ENCODE assay signal across 2 cellular contexts in the genomic region with DNA sequence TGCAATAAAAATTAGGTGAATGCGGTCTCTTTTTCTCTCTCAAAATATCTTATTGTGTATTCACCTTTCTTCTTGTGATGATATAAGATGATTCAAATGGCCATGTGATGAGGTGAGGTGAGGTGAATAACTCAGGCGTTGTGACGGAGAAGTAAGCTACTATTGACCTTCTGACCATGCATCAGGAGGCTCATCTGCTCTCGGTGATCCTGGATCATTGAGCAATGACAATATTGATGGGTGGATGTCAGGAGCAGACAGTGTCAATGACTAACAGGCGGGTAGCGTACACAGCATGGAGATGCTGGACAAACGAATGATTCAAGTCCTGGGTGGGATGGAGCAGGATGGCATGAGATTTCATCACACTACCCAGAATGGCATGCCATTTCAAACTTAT.
TF ChIP-seq lines count a peak whose summit lies in the region.

No MANE protein-coding gene starts in this region.

TF ChIP-seq in GM12878, 131 proteins besides CTCF, POLR2A, EP300 and RAD21:
- TF ChIP-seq EGR1 (IDR thresholded peaks at IDR 0.05; ENCODE audit: borderline replicate concordance in 1 of 2, low read depth in 2 of 2, low read length in 2 of 2) (no peak), STAT3 (IDR thresholded peaks at IDR 0.05; ENCODE audit: low read depth, low read length) (no peak), LARP7 (IDR thresholded peaks at IDR 0.05) (no peak), CHD1 (IDR thresholded peaks at IDR 0.05; ENCODE audit: low read depth, low read length) (no peak), HDGF (IDR thresholded peaks at IDR 0.05) (no peak), SIN3A (IDR thresholded peaks at IDR 0.05; ENCODE audit: low read depth, low read length) (no peak), JUNB (IDR thresholded peaks at IDR 0.05) (no peak), TCF7 (IDR thresholded peaks at IDR 0.05; ENCODE audit: borderline replicate concordance) (no peak), BCL11A (IDR thresholded peaks at IDR 0.05; ENCODE audit: low read depth, low read length) (no peak), CHD2 (IDR thresholded peaks at IDR 0.05; ENCODE audit: borderline replicate concordance, low read depth, low read length) (no peak), ZBED1 (IDR thresholded peaks at IDR 0.05; ENCODE audit: borderline replicate concordance) (no peak), MEF2A (IDR thresholded peaks at IDR 0.05; ENCODE audit: insufficient read depth, low read depth, low read length) (no peak), SMARCA5 (IDR thresholded peaks at IDR 0.05) (no peak)
- TF ChIP-seq, protein P1, sequence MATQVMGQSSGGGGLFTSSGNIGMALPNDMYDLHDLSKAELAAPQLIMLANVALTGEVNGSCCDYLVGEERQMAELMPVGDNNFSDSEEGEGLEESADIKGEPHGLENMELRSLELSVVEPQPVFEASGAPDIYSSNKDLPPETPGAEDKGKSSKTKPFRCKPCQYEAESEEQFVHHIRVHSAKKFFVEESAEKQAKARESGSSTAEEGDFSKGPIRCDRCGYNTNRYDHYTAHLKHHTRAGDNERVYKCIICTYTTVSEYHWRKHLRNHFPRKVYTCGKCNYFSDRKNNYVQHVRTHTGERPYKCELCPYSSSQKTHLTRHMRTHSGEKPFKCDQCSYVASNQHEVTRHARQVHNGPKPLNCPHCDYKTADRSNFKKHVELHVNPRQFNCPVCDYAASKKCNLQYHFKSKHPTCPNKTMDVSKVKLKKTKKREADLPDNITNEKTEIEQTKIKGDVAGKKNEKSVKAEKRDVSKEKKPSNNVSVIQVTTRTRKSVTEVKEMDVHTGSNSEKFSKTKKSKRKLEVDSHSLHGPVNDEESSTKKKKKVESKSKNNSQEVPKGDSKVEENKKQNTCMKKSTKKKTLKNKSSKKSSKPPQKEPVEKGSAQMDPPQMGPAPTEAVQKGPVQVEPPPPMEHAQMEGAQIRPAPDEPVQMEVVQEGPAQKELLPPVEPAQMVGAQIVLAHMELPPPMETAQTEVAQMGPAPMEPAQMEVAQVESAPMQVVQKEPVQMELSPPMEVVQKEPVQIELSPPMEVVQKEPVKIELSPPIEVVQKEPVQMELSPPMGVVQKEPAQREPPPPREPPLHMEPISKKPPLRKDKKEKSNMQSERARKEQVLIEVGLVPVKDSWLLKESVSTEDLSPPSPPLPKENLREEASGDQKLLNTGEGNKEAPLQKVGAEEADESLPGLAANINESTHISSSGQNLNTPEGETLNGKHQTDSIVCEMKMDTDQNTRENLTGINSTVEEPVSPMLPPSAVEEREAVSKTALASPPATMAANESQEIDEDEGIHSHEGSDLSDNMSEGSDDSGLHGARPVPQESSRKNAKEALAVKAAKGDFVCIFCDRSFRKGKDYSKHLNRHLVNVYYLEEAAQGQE (IDR thresholded peaks at IDR 0.05; ENCODE audit: low read depth, low read length): no peak
TF ChIP-seq in GM12878: peak in this region for 0.

TF ChIP-seq in HepG2, 621 proteins besides CTCF, POLR2A, EP300 and RAD21 (continued from another document):
- TF ChIP-seq, protein P2, sequence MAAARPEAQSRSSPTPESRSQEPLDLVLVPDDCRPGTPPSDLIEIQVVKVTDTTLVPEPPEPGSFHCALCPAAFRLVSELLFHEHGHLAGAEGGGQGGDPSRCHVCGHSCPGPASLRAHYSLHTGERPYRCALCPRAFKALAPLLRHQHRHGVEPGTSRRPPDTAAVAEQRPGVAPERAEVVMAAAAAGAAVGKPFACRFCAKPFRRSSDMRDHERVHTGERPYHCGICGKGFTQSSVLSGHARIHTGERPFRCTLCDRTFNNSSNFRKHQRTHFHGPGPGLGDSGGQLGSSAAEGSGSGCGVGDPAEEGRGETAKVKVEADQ (CRISPR knock-in tag; IDR thresholded peaks at IDR 0.05; ENCODE audit: borderline replicate concordance): no peak
